ENCODE assay signal across 23 cellular contexts in the genomic region with DNA sequence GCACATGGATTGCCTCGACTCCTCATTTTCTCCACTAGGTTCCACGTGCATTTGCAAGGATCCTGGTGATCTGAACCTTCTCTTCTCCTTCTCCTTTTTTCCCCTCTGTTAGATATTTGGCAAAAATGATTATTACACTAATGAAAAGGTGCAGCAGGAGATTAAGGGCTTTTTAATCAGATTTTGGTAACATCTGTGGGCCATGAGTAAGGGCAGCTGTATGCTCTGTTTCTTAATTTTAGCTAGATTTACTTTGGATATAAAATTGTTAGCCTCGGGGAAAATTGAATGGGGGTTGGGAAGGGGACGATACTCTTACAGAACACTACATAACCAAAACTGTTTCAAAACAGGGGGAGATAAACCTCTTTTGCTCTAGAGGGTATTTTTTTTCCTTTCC.
"Had no signal": no experiment of that assay in that cellular context is flagged by ENCODE, and none has a peak within 500 bp of the region (broad histone marks: within the 10 kb centered on the region; RNA-seq: fewer than 3 reads in every experiment).

No MANE protein-coding gene starts in this region.

- H3K4me1 ChIP-seq: esophagus squamous epithelium, lower lobe of right lung, prostate gland, right atrium auricular region, tibial nerve, upper lobe of right lung, uterus had no signal

- ATAC-seq: left colon; stimulated activated memory B cell treated with anti-CD40 and anti-IgM and Interleukin-4, amounts not matched to agents 10 μg/mL and 1 μg/mL and 100 μg/mL, for 72 hours; stimulated activated naive CD8-positive, alpha-beta T cell treated with anti-CD3 and anti-CD28 coated beads, Interleukin-15, Interleukin-2, amounts not matched to agents 100 U/mL and 50 U/mL, for 24 hours had no signal

- H3K27me3 ChIP-seq: esophagus squamous epithelium, right atrium auricular region, spleen, tibial nerve, upper lobe of right lung, uterus had no signal

- H3K4me3 ChIP-seq: dorsolateral prefrontal cortex, esophagus squamous epithelium, lower lobe of right lung, prostate gland, right atrium auricular region, skin epidermis, thoracic aorta, tibial nerve, upper lobe of right lung, uterus had no signal

- DNase-seq: dorsolateral prefrontal cortex; effector CD8-positive, alpha-beta T cell; esophagus squamous epithelium; foreskin melanocyte; glutamatergic neuron; immature natural killer cell; islet precursor cell; kidney glomerular epithelial cell; left ventricle myocardium superior; lower lobe of right lung; nephron progenitor cell; spleen; stimulated activated CD4-positive, alpha-beta T cell treated with anti-CD3 and anti-CD28 coated beads, Interleukin-4, amount 100 ng/mL, for 4 hours; stimulated activated naive CD8-positive, alpha-beta T cell treated with anti-CD3 and anti-CD28 coated beads, Interleukin-15, Interleukin-2, amounts not matched to agents 100 U/mL and 50 U/mL, for 24 hours; upper lobe of right lung; uterus had no signal

- H3K36me3 ChIP-seq: esophagus squamous epithelium, lower lobe of right lung, prostate gland, right atrium auricular region, spleen, thoracic aorta, tibial nerve, upper lobe of right lung, uterus had no signal

- H3K9me3 ChIP-seq: esophagus squamous epithelium, lower lobe of right lung, prostate gland, right atrium auricular region, spleen, thoracic aorta, tibial nerve, upper lobe of right lung, uterus had no signal

- H3K27ac ChIP-seq: dorsolateral prefrontal cortex, esophagus squamous epithelium, lower lobe of right lung, prostate gland, right atrium auricular region, skin epidermis, spleen, thoracic aorta, tibial nerve, upper lobe of right lung, uterus had no signal
